8 cellular contexts compared by ENCODE assay signal in genomic region chr1:1019122-1019999, GRCh38. TPM values are rescaled to one million over a fixed set of nuclear protein-coding genes. Genes with fewer than 3 reads are reported as not detected.
DNase-seq lines count a peak whose midpoint lies in the region; ATAC-seq and TF ChIP-seq lines count a peak whose summit lies in the region.

No MANE protein-coding gene starts in this region.

- peak overlapping the region in 9 of 10 donors; percentile 48 to 80 (median 68) for H3K4me3 Mint-ChIP-seq in naive thymus-derived CD4-positive, alpha-beta T cell
- peak overlapping the region; percentile 61 for H3K4me3 Mint-ChIP-seq in stimulated activated memory B cell treated with anti-CD40 and anti-IgM and Interleukin-4, amounts not matched to agents 10 μg/mL and 1 μg/mL and 100 μg/mL, for 72 hours

- H3K9me3 Mint-ChIP-seq in naive thymus-derived CD4-positive, alpha-beta T cell, result peaks cover 0 to 2% (median 0%) of the 10 kb centered on the region in 11 donors
- no peaks in the 10 kb centered on the region for H3K9me3 Mint-ChIP-seq in stimulated activated memory B cell treated with anti-CD40 and anti-IgM and Interleukin-4, amounts not matched to agents 10 μg/mL and 1 μg/mL and 100 μg/mL, for 72 hours

- intact Hi-C loops in naive thymus-derived CD4-positive, alpha-beta T cell (cut with micrococcal nuclease), result loop anchor here (1.0 to 10.0 kb wide), 9 partner anchors 14 to 355 kb away; partner anchors contain the start of genes ACAP3 (in 1 of the 2), AURKAIP1 (in 1 of the 2), C1orf159 (in 1 of the 2) and HES4 (in 1 of the 2)

- no peaks in the 10 kb centered on the region for H3K27me3 ChIP-seq in esophagus (ENCODE audit: control insufficient read depth in 1 of 2, insufficient read depth in 2 of 2, low read length in 2 of 2)
- no peaks in the 10 kb centered on the region for H3K27me3 ChIP-seq in naive thymus-derived CD4-positive, alpha-beta T cell (ENCODE audit: control insufficient read depth in 2 of 2, insufficient read depth in 2 of 2, low read length in 2 of 2)

- peaks cover 0 to 3% of the 10 kb centered on the region in 2 donors for H3K36me3 ChIP-seq in esophagus (ENCODE audit: control insufficient read depth in 2 of 2, insufficient read depth in 2 of 2, low read length in 1 of 2)
- no peaks in the 10 kb centered on the region for H3K36me3 ChIP-seq in naive thymus-derived CD4-positive, alpha-beta T cell (ENCODE audit: control insufficient read depth in 2 of 3, insufficient read depth in 3 of 3, low read length in 3 of 3)

- H3K36me3 Mint-ChIP-seq in naive thymus-derived CD4-positive, alpha-beta T cell, result peaks cover 0 to 7% (median 0%) of the 10 kb centered on the region in 5 donors
- no peaks in the 10 kb centered on the region for H3K36me3 Mint-ChIP-seq in stimulated activated memory B cell treated with anti-CD40 and anti-IgM and Interleukin-4, amounts not matched to agents 10 μg/mL and 1 μg/mL and 100 μg/mL, for 72 hours

- H3K4me3 ChIP-seq in esophagus (ENCODE audit: low read depth in 1 of 2, low read length in 2 of 2), result peak overlapping the region; percentile 49 to 69
- H3K4me3 ChIP-seq in naive thymus-derived CD4-positive, alpha-beta T cell (ENCODE audit: low read length), result peak overlapping the region; percentile 11

- DNase-seq in NOMO-1 treated with dmso at 0.1 percent for 144 hours (lab: John Stamatoyannopoulos, UW; ENCODE audit: unreplicated experiment) (peak; percentile 37), activated T-cell treated with anti-CD3 and anti-CD28 coated beads for 4 hours (peak; percentile 67)
- DNase-seq in naive thymus-derived CD4-positive, alpha-beta T cell, result peak; percentile 69 to 90 (median 82)

- peak; percentile 75 for ATAC-seq in GM19035 (IDR thresholded peaks at IDR 0.05; ENCODE audit: unreplicated experiment)
- peak; percentile 75 for ATAC-seq in HG03280 (IDR thresholded peaks at IDR 0.05; ENCODE audit: unreplicated experiment)
- ATAC-seq in naive thymus-derived CD4-positive, alpha-beta T cell, result peak; percentile 93
- peak; percentile 91 for ATAC-seq in stimulated activated memory B cell treated with anti-CD40 and anti-IgM and Interleukin-4, amounts not matched to agents 10 μg/mL and 1 μg/mL and 100 μg/mL, for 72 hours

- peaks cover 9 to 26% (median 15%) of the 10 kb centered on the region in 7 donors for H3K4me1 Mint-ChIP-seq in naive thymus-derived CD4-positive, alpha-beta T cell
- peaks cover 24% of the 10 kb centered on the region for H3K4me1 Mint-ChIP-seq in stimulated activated memory B cell treated with anti-CD40 and anti-IgM and Interleukin-4, amounts not matched to agents 10 μg/mL and 1 μg/mL and 100 μg/mL, for 72 hours

- H3K27ac ChIP-seq in C4-2B (peak overlapping the region; percentile 89), esophagus (ENCODE audit: low read depth in 2 of 2, low read length in 1 of 2) (peak overlapping the region; percentile 90 to 92)
- peak overlapping the region; percentile 27 for H3K27ac ChIP-seq in naive thymus-derived CD4-positive, alpha-beta T cell (ENCODE audit: low read depth, low read length)

- H3K4me1 ChIP-seq in esophagus (ENCODE audit: control insufficient read depth in 2 of 2, insufficient read depth in 2 of 2, low read length in 1 of 2), result peaks cover 9 to 13% of the 10 kb centered on the region in 2 donors
- peaks cover 4 to 10% of the 10 kb centered on the region in 2 donors for H3K4me1 ChIP-seq in naive thymus-derived CD4-positive, alpha-beta T cell (ENCODE audit: control insufficient read depth in 2 of 2, insufficient read depth in 2 of 2, low read length in 2 of 2)

- 1 to 5% methylated on average over 24 to 72 of the region's 91 CpGs for WGBS in esophagus, 2 donors

- CTCF ChIA-PET in naive thymus-derived CD4-positive, alpha-beta T cell (lab: Charles Lee), result interaction anchor here (0.7 to 2.0 kb wide), 4 partner anchors 12 to 44 kb away, joined by 3 to 6 read pairs (median 3); partner anchors contain the start of gene HES4

- peak overlapping the region in 4 of 9 donors; percentile 40 to 65 (median 55) for H3K27ac Mint-ChIP-seq in naive thymus-derived CD4-positive, alpha-beta T cell
- no peak overlapping the region for H3K27ac Mint-ChIP-seq in stimulated activated memory B cell treated with anti-CD40 and anti-IgM and Interleukin-4, amounts not matched to agents 10 μg/mL and 1 μg/mL and 100 μg/mL, for 72 hours

- peaks cover 0 to 17% (median 0%) of the 10 kb centered on the region in 5 donors for H3K27me3 Mint-ChIP-seq in naive thymus-derived CD4-positive, alpha-beta T cell
- peaks cover 19% of the 10 kb centered on the region for H3K27me3 Mint-ChIP-seq in stimulated activated memory B cell treated with anti-CD40 and anti-IgM and Interleukin-4, amounts not matched to agents 10 μg/mL and 1 μg/mL and 100 μg/mL, for 72 hours

- no peaks in the 10 kb centered on the region for H3K9me3 ChIP-seq in esophagus (ENCODE audit: control insufficient read depth in 2 of 2, insufficient read depth in 1 of 2, low read depth in 1 of 2, low read length in 1 of 2)
- H3K9me3 ChIP-seq in naive thymus-derived CD4-positive, alpha-beta T cell (ENCODE audit: control insufficient read depth in 2 of 3, low read length in 3 of 3), result no peaks in the 10 kb centered on the region

- TF ChIP-seq CTCF in C4-2B (conservative IDR thresholded peaks at IDR 0.05), result peak; percentile 88

- POLR2A ChIA-PET in naive thymus-derived CD4-positive, alpha-beta T cell (lab: Charles Lee), result interaction anchor here (0.7 to 1.0 kb wide), 5 partner anchors 21 to 356 kb away, joined by 3 to 4 read pairs (median 3); partner anchors contain the start of gene AURKAIP1

RNA-seq across cellular contexts. Expression of gene AGRN, which starts 0.6 kb away (rescaled TPM):
- polyA plus RNA-seq in esophagus, result 10 to 100 TPM; 17.0 to 40.6 TPM
- 10 to 100 TPM in 1 of 5 experiments, 1 to 10 TPM in 4; 1.8 to 10.9 (median 4.9) TPM for total RNA-seq in naive thymus-derived CD4-positive, alpha-beta T cell
- 1 to 10 TPM in 1 of 2 donors, under 1 TPM in 1; 0.19 to 1.2 TPM for polyA plus RNA-seq in naive thymus-derived CD4-positive, alpha-beta T cell

RNA-seq across cellular contexts. Expression of gene ISG15, which starts 6.1 kb away (rescaled TPM):
- 10 to 100 TPM; 17.8 to 40.7 TPM for polyA plus RNA-seq in esophagus
- total RNA-seq in naive thymus-derived CD4-positive, alpha-beta T cell, result 100 to 1,000 TPM in 1 of 5 experiments, 10 to 100 TPM in 4; 17.4 to 227 (median 25.4) TPM
- polyA plus RNA-seq in naive thymus-derived CD4-positive, alpha-beta T cell, result 100 to 1,000 TPM; 114 to 218 TPM

RNA-seq across cellular contexts. Expression of gene HES4, which starts 19.5 kb away (rescaled TPM):
- 10 to 100 TPM; 15.1 to 20.2 TPM for polyA plus RNA-seq in esophagus
- total RNA-seq in naive thymus-derived CD4-positive, alpha-beta T cell, result 10 to 100 TPM in 2 of 5 experiments, under 1 TPM in 1, not detected in 2; 0.22 to 35.0 (median 18.8) TPM
- polyA plus RNA-seq in naive thymus-derived CD4-positive, alpha-beta T cell, result 1 to 10 TPM in 1 of 2 donors, under 1 TPM in 1; 0.61 to 1.8 TPM

RNA-seq across cellular contexts. Expression of gene PERM1, which starts 37.5 kb away (rescaled TPM):
- polyA plus RNA-seq in esophagus, result 1 to 10 TPM in 1 of 2 donors, under 1 TPM in 1; 0.47 to 3.4 TPM
- not detected for total RNA-seq in naive thymus-derived CD4-positive, alpha-beta T cell
- polyA plus RNA-seq in naive thymus-derived CD4-positive, alpha-beta T cell, result not detected

RNA-seq across cellular contexts. Expression of gene PLEKHN1, which starts 53.1 kb away (rescaled TPM):
- 10 to 100 TPM; 35.6 to 74.7 TPM for polyA plus RNA-seq in esophagus
- total RNA-seq in naive thymus-derived CD4-positive, alpha-beta T cell, result 1 to 10 TPM in 3 of 5 experiments, under 1 TPM in 2; 0.24 to 3.0 (median 1.0) TPM
- polyA plus RNA-seq in naive thymus-derived CD4-positive, alpha-beta T cell, result under 1 TPM in 1 of 2 donors, not detected in 1; 0.18 TPM

Comparison
In these comparisons a context has a peak if more than half of its experiments do, and no peak if none do; other contexts are left out.
1. Peak in every context shown above with its lines: DNase-seq, ATAC-seq, H3K4me3 ChIP-seq and H3K27ac ChIP-seq.
2. H3K27ac ChIP-seq: peak in every context shown above with its lines; median percentile 91 in esophagus; 89 in C4-2B; 27 in naive thymus-derived CD4-positive, alpha-beta T cell.
3. RNA of gene AGRN, which starts 0.6 kb away (polyA plus RNA-seq): 17.0 to 40.6 TPM in esophagus; 0.19 to 1.2 TPM in naive thymus-derived CD4-positive, alpha-beta T cell; every median in the first group is over 4 times any median in the second.
4. RNA of gene HES4, which starts 19.5 kb away (polyA plus RNA-seq): 15.1 to 20.2 TPM in esophagus; 0.61 to 1.8 TPM in naive thymus-derived CD4-positive, alpha-beta T cell; every median in the first group is over 4 times any median in the second.